ENCODE assay signal across 26 cellular contexts in the genomic region with DNA sequence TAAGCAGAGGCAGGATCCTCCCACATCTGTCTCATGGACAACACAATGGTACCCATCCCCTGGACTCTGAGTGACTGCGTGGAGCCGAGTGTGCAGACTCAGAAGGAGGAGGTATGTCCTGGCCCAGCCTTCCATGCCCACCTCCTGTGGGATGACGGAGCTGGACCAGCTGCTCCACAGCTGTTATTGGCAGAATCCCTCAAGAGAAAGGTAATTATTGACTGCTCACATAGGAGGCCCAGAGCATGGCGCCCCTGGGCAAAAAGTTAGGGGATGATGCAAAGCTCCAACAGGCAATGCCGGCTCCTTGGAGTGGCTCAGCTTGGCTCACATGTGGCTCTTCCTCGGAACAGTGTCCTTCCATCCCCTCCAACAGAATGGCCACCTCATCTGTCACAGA. TPM values are rescaled to one million over a fixed set of nuclear protein-coding genes. Genes with fewer than 3 reads are reported as not detected.
"Had no signal": no experiment of that assay in that cellular context is flagged by ENCODE, and none has a peak within 500 bp of the region (broad histone marks: within the 10 kb centered on the region; RNA-seq: fewer than 3 reads in every experiment).

No MANE protein-coding gene starts in this region.

- H3K36me3 Mint-ChIP-seq: natural killer cell had no signal

- H3K9me3 ChIP-seq: pancreas had no signal

- H3K27ac ChIP-seq: coronary artery, dorsolateral prefrontal cortex, hepatocyte, pancreas, tibial nerve had no signal

- H3K36me3 ChIP-seq: pancreas, tibial nerve had no signal

- H3K4me1 Mint-ChIP-seq: mesothelial cell of epicardium, neural crest cell had no signal

- H3K4me3 ChIP-seq: coronary artery, dorsolateral prefrontal cortex, hepatocyte, pancreas, tibial nerve had no signal

- H3K9me3 Mint-ChIP-seq: natural killer cell had no signal

- ATAC-seq: natural killer cell; pancreas; right cardiac atrium; stimulated activated memory B cell treated with anti-CD40 and anti-IgM and Interleukin-4, amounts not matched to agents 10 μg/mL and 1 μg/mL and 100 μg/mL, for 72 hours had no signal

- H3K27me3 ChIP-seq: hepatocyte, pancreas had no signal

- H3K4me3 Mint-ChIP-seq: mesothelial cell of epicardium; natural killer cell; neural crest cell; stimulated activated memory B cell treated with anti-CD40 and anti-IgM and Interleukin-4, amounts not matched to agents 10 μg/mL and 1 μg/mL and 100 μg/mL, for 72 hours; stimulated activated naive CD8-positive, alpha-beta T cell treated with anti-CD3 and anti-CD28 coated beads, Interleukin-15, Interleukin-2, amounts not matched to agents 100 ng/mL and 50 ng/mL, for 24 hours had no signal

- DNase-seq: effector CD8-positive, alpha-beta T cell; foreskin melanocyte; natural killer cell; nucleus accumbens; pancreas; right cardiac atrium; stimulated activated CD4-positive, alpha-beta T cell treated with anti-CD3 and anti-CD28 coated beads, Interleukin-15, amount 100 ng/mL, for 24 hours; stimulated activated CD4-positive, alpha-beta T cell treated with anti-CD3 and anti-CD28 coated beads, Interleukin-1b, Interleukin-23, amount 100 ng/mL, for 48 hours; stimulated activated CD4-positive, alpha-beta T cell treated with anti-CD3 and anti-CD28 coated beads, Interleukin-4, amount 100 ng/mL, for 24 hours had no signal

- H3K27ac Mint-ChIP-seq: mesothelial cell of epicardium; natural killer cell; progenitor cell of endocrine pancreas; stimulated activated memory B cell treated with anti-CD40 and anti-IgM and Interleukin-4, amounts not matched to agents 10 μg/mL and 1 μg/mL and 100 μg/mL, for 72 hours; stimulated activated naive CD8-positive, alpha-beta T cell treated with anti-CD3 and anti-CD28 coated beads, Interleukin-15, Interleukin-2, amounts not matched to agents 100 ng/mL and 50 ng/mL, for 24 hours had no signal

RNA-seq across cellular contexts. Expression of a gene that starts 12.2 kb away (rescaled TPM):
- total RNA-seq: cerebellum, hepatocyte, kidney epithelial cell, lower leg skin, mesothelial cell of epicardium, mucosa of gallbladder, myocyte, natural killer cell, neural crest cell, pancreas, progenitor cell of endocrine pancreas, right cardiac atrium, temporal lobe, tibial nerve, urinary bladder had no signal
- polyA plus RNA-seq: esophagus, hepatocyte, pancreas, right cardiac atrium, urinary bladder had no signal

RNA-seq across cellular contexts. Expression of a gene that starts 60.0 kb away (rescaled TPM):
- total RNA-seq: myocyte had no signal
